In genomic region chr18:46199515-46200147, GRCh38 we compare ENCODE assay signal across 10 cellular contexts.
DNase-seq lines count a peak whose midpoint lies in the region; ATAC-seq, FAIRE-seq and TF ChIP-seq lines count a peak whose summit lies in the region.
"Had no signal": no experiment of that assay in that cellular context is flagged by ENCODE, and none has a peak within 500 bp of the region (broad histone marks: within the 10 kb centered on the region; RNA-seq: fewer than 3 reads in every experiment).

No MANE protein-coding gene starts in this region.

- ATAC-seq in HG02938 (IDR thresholded peaks at IDR 0.05; ENCODE audit: unreplicated experiment): no peak

- H3K4me1 Mint-ChIP-seq in activated T-cell treated with anti-CD3 and anti-CD28 coated beads, Interleukin-2, amount 50 U/mL, for 24 hours (ENCODE audit: low read depth): peaks cover 67% of the 10 kb centered on the region

- no peak overlapping the region for H3K4me3 Mint-ChIP-seq in activated T-cell treated with anti-CD3 and anti-CD28 coated beads, Interleukin-2, amount 50 U/mL, for 24 hours

- peak overlapping the region; percentile 60 for H3K27ac Mint-ChIP-seq in activated T-cell treated with anti-CD3 and anti-CD28 coated beads, Interleukin-2, amount 50 U/mL, for 24 hours

- H3K27me3 Mint-ChIP-seq in activated T-cell treated with anti-CD3 and anti-CD28 coated beads, Interleukin-2, amount 50 U/mL, for 24 hours: no peaks in the 10 kb centered on the region

- 62 to 75% (median 65%) methylated on average over 8 of the region's 8 CpGs for WGBS in small intestine, 3 donors

- H3K36me3 ChIP-seq in PC-9 (ENCODE audit: low read depth) (no peaks in the 10 kb centered on the region), small intestine (ENCODE audit: control insufficient read depth in 2 of 2, insufficient read depth in 2 of 2, low read length in 2 of 2) (no peaks in the 10 kb centered on the region)

- POLR2A ChIA-PET in PC-9 (lab: Charles Lee; ENCODE audit: unreplicated experiment): interaction anchor here (0.5 to 1.2 kb wide), 4 partner anchors 26 to 96 kb away, joined by 3 to 15 read pairs (median 9); a partner anchor contains a TSS

- TF ChIP-seq POLR2A in erythroblast (IDR thresholded peaks at IDR 0.05; ENCODE audit: low read length): no peak

- peaks cover 85% of the 10 kb centered on the region for H3K79me2 ChIP-seq in PC-9 (ENCODE audit: low read depth)

- intact Hi-C loops in PC-9 (cut with micrococcal nuclease; ENCODE audit: unreplicated experiment): loop anchor here (2.0 kb wide), 1 partner anchor 47 kb away; no protein-coding TSS in a partner anchor

- H3K4me1 ChIP-seq in PC-9 (replicated peaks; ENCODE audit: insufficient read depth) (peaks cover 25% of the 10 kb centered on the region), small intestine (ENCODE audit: control insufficient read depth in 2 of 2, insufficient read depth in 1 of 2, low read depth in 1 of 2, low read length in 1 of 2) (no peaks in the 10 kb centered on the region)
- H3K4me1 ChIP-seq: Caco-2 had no signal

- H4K20me1 ChIP-seq in PC-9 (ENCODE audit: insufficient read depth): peaks cover 9% of the 10 kb centered on the region

- no peaks in the 10 kb centered on the region for H3K9me3 ChIP-seq in PC-9 (ENCODE audit: insufficient read depth, low read depth)
- no peaks in the 10 kb centered on the region for H3K9me3 ChIP-seq in small intestine (ENCODE audit: control insufficient read depth, low read depth)
- H3K9me3 ChIP-seq: Caco-2 had no signal

- H3F3A ChIP-seq in PC-9 (ENCODE audit: insufficient read depth, low read depth): peaks cover 34% of the 10 kb centered on the region

- DNase-seq in activated T-cell treated with anti-CD3 and anti-CD28 coated beads, Interleukin-2, amount 50 U/mL, for 24 hours: no peak
- DNase-seq in activated T-cell treated with anti-CD3 and anti-CD28 coated beads for 4 hours (no peak), PC-9 (peak; percentile 44 to 91), erythroblast (lab: John Stamatoyannopoulos, UW) (peak; percentile 64 to 75), small intestine (peak; percentile 67), GM19240 (ENCODE audit: insufficient read length, low spot score) (no peak)
- no peak for DNase-seq in activated CD4-positive, CD25-positive, alpha-beta regulatory T cell (lab: John Stamatoyannopoulos, UW)
- DNase-seq: cerebellar nuclear complex had no signal

- CTCF ChIA-PET in PC-9 (lab: Charles Lee): interaction anchor here (1.0 kb wide), 1 partner anchor 26 kb away, joined by 3 read pairs; a partner anchor contains a TSS

- no peak overlapping the region for H2AFZ ChIP-seq in PC-9

- no peak for FAIRE-seq in small intestine (lab: Jason Lieb, UNC)

- BruUV-seq in PC-9 (replicated peaks; lab: Mats Ljungman, UMichigan): no TSS peak

- H3K9me3 Mint-ChIP-seq in activated T-cell treated with anti-CD3 and anti-CD28 coated beads, Interleukin-2, amount 50 U/mL, for 24 hours: no peaks in the 10 kb centered on the region

- H3K4me3 ChIP-seq in PC-9 (no peak overlapping the region), small intestine (ENCODE audit: low read depth in 1 of 2, low read length in 2 of 2) (no peak overlapping the region)

- no peaks in the 10 kb centered on the region for H3K9me2 ChIP-seq in PC-9 (ENCODE audit: insufficient read depth)

- peak overlapping the region; percentile 41 for H3K4me2 ChIP-seq in PC-9

- H3K27me3 ChIP-seq in PC-9 (ENCODE audit: insufficient read depth, low read depth) (no peaks in the 10 kb centered on the region), small intestine (ENCODE audit: control insufficient read depth in 2 of 2, insufficient read depth in 2 of 2, low read length in 2 of 2) (no peaks in the 10 kb centered on the region)

- peaks cover 41% of the 10 kb centered on the region for H3K36me3 Mint-ChIP-seq in activated T-cell treated with anti-CD3 and anti-CD28 coated beads, Interleukin-2, amount 50 U/mL, for 24 hours (ENCODE audit: low read depth)

- no peak for TF ChIP-seq CTCF in PC-9 (conservative IDR thresholded peaks at IDR 0.05)

- peak overlapping the region; percentile 49 for H3K27ac ChIP-seq in PC-9
- H3K27ac ChIP-seq in small intestine (ENCODE audit: low read depth in 1 of 2, low read length in 1 of 2): no peak overlapping the region

Comparison
In these comparisons a context has a peak if more than half of its experiments do, and no peak if none do; other contexts are left out.
1. DNase-seq: peak in PC-9 (2 of 2), erythroblast (2 of 2) and small intestine (single experiment); none in activated T-cell treated with anti-CD3 and anti-CD28 coated beads, Interleukin-2, amount 50 U/mL, for 24 hours (single experiment), activated T-cell treated with anti-CD3 and anti-CD28 coated beads for 4 hours (single experiment), GM19240 (single experiment) and activated CD4-positive, CD25-positive, alpha-beta regulatory T cell (0 of 4).